8 cellular contexts compared by ENCODE assay signal in genomic region chr20:2470051-2470431, GRCh38. TPM values are rescaled to one million over a fixed set of nuclear protein-coding genes. Genes with fewer than 3 reads are reported as not detected.
DNase-seq lines count a peak whose midpoint lies in the region; ATAC-seq and TF ChIP-seq lines count a peak whose summit lies in the region.

No MANE protein-coding gene starts in this region.

- no peak overlapping the region for H2BK120ac ChIP-seq in neuronal stem cell (ENCODE audit: low read depth, low read length)

- H3K36me3 ChIP-seq in neuronal stem cell (replicated peaks in 1 of 2; ENCODE audit: control insufficient read depth in 2 of 2, insufficient read depth in 2 of 2, low read length in 2 of 2) (peaks cover 21 to 46% of the 10 kb centered on the region in 2 donors), suprapubic skin (peaks cover 26% of the 10 kb centered on the region)

- H3K9me3 ChIP-seq in neuronal stem cell (replicated peaks in 1 of 2; ENCODE audit: control insufficient read depth in 2 of 2, insufficient read depth in 1 of 2, low read depth in 1 of 2, low read length in 2 of 2): no peaks in the 10 kb centered on the region
- H3K9me3 ChIP-seq in suprapubic skin: no peaks in the 10 kb centered on the region

- CTCF ChIA-PET in AG04449 (lab: Yijun Ruan, JAX): interaction anchor here (1.9 to 6.9 kb wide), 5 partner anchors 13 to 262 kb away, joined by 6 to 59 read pairs (median 27); no protein-coding TSS in a partner anchor

- H3K23ac ChIP-seq in neuronal stem cell (ENCODE audit: low read depth, low read length, poor library complexity): peak overlapping the region; percentile 57

- peaks cover 59% of the 10 kb centered on the region for H3K4me1 Mint-ChIP-seq in activated T-helper 1 cell treated with anti-CD3 and anti-CD28 coated beads, Interleukin-12 subunit alpha, Interleukin-12 subunit beta, Interleukin-2, Interleukin-4 antibody, amounts not matched to agents 30 ng/mL and 10 ng/mL and 1 ng/mL, durations not matched to agents 14 hours and 24 hours and 36 hours (ENCODE audit: low read depth)

- DNase-seq in AG04449 (ENCODE audit: low read depth, low spot score) (no peak), OCI-M1 (lab: John Stamatoyannopoulos, UW) (peak; percentile 79), fibroblast of pulmonary artery (ENCODE audit: low read depth) (peak; percentile 49), neuronal stem cell (ENCODE audit: low spot score) (peak; percentile 3), suprapubic skin (ENCODE audit: low spot score in 2 of 2) (peak in 1 of 2 donors; percentile 69)
- peak; percentile 58 for DNase-seq in activated T-helper 1 cell treated with anti-CD3 and anti-CD28 coated beads, Interleukin-12 subunit alpha, Interleukin-12 subunit beta, Interleukin-2, Interleukin-4 antibody, amounts not matched to agents 30 ng/mL and 10 ng/mL and 1 ng/mL, durations not matched to agents 14 hours and 24 hours and 36 hours (ENCODE audit: low spot score)

- POLR2A ChIA-PET in AG04449 (lab: Yijun Ruan, JAX): interaction anchor here (0.5 to 1.4 kb wide), 9 partner anchors 9 to 536 kb away, joined by 3 to 6 read pairs (median 4); partner anchors contain the start of gene NOP56

- H2AFZ ChIP-seq in neuronal stem cell (ENCODE audit: low read length): peak overlapping the region; percentile 79

- H4K91ac ChIP-seq in neuronal stem cell (ENCODE audit: low read depth, low read length, poor library complexity): no peak overlapping the region

- peak overlapping the region; percentile 96 for H3K18ac ChIP-seq in neuronal stem cell (ENCODE audit: low read length)

- peak overlapping the region; percentile 43 for H3K4me2 ChIP-seq in neuronal stem cell (ENCODE audit: insufficient read depth, low read length, poor library complexity, severe bottlenecking)

- peak overlapping the region; percentile 97 for H3K4me3 ChIP-seq in AG04449 (ENCODE audit: low read depth, low read length)
- H3K4me3 ChIP-seq in fibroblast of pulmonary artery (replicated peaks; ENCODE audit: low read depth, low read length): peak overlapping the region; percentile 86
- H3K4me3 ChIP-seq in neuronal stem cell (ENCODE audit: low read length in 2 of 2): peak overlapping the region; percentile 66 to 90
- peak overlapping the region; percentile 78 for H3K4me3 ChIP-seq in suprapubic skin

- TF ChIP-seq CTCF in AG04449 (IDR thresholded peaks at IDR 0.05; ENCODE audit: insufficient read depth, low read length, missing control alignments) (no peak), fibroblast of pulmonary artery (IDR thresholded peaks at IDR 0.05; ENCODE audit: low read length, missing control alignments) (no peak), suprapubic skin (IDR thresholded peaks at IDR 0.05) (no peak)

- H3K27ac ChIP-seq in neuronal stem cell (replicated peaks; ENCODE audit: low read length) (peak overlapping the region; percentile 93), suprapubic skin (peak overlapping the region; percentile 89)

- peak overlapping the region; percentile 5 for H3K14ac ChIP-seq in neuronal stem cell (ENCODE audit: low read length)

- peaks cover 46% of the 10 kb centered on the region for H3K36me3 Mint-ChIP-seq in activated T-helper 1 cell treated with anti-CD3 and anti-CD28 coated beads, Interleukin-12 subunit alpha, Interleukin-12 subunit beta, Interleukin-2, Interleukin-4 antibody, amounts not matched to agents 30 ng/mL and 10 ng/mL and 1 ng/mL, durations not matched to agents 14 hours and 24 hours and 36 hours (ENCODE audit: low read depth)

- H3K4ac ChIP-seq in neuronal stem cell (ENCODE audit: low read length): no peak overlapping the region

- H4K8ac ChIP-seq in neuronal stem cell (ENCODE audit: low read depth, low read length): no peak overlapping the region

- H3K27me3 Mint-ChIP-seq in activated T-helper 1 cell treated with anti-CD3 and anti-CD28 coated beads, Interleukin-12 subunit alpha, Interleukin-12 subunit beta, Interleukin-2, Interleukin-4 antibody, amounts not matched to agents 30 ng/mL and 10 ng/mL and 1 ng/mL, durations not matched to agents 14 hours and 24 hours and 36 hours (ENCODE audit: insufficient read depth): no peaks in the 10 kb centered on the region

- H3K27me3 ChIP-seq in neuronal stem cell (ENCODE audit: control insufficient read depth in 3 of 3, insufficient read depth in 3 of 3, low read depth in 1 of 3, low read length in 3 of 3) (no peaks in the 10 kb centered on the region), suprapubic skin (no peaks in the 10 kb centered on the region)

- H2BK5ac ChIP-seq in neuronal stem cell (ENCODE audit: low read length): peak overlapping the region; percentile 69

- peak overlapping the region; percentile 99 for H3K4me3 Mint-ChIP-seq in activated T-helper 1 cell treated with anti-CD3 and anti-CD28 coated beads, Interleukin-12 subunit alpha, Interleukin-12 subunit beta, Interleukin-2, Interleukin-4 antibody, amounts not matched to agents 30 ng/mL and 10 ng/mL and 1 ng/mL, durations not matched to agents 14 hours and 24 hours and 36 hours

- H3K9me3 Mint-ChIP-seq in activated T-helper 1 cell treated with anti-CD3 and anti-CD28 coated beads, Interleukin-12 subunit alpha, Interleukin-12 subunit beta, Interleukin-2, Interleukin-4 antibody, amounts not matched to agents 30 ng/mL and 10 ng/mL and 1 ng/mL, durations not matched to agents 14 hours and 24 hours and 36 hours: no peaks in the 10 kb centered on the region

- peak overlapping the region; percentile 9 for H2AK5ac ChIP-seq in neuronal stem cell (ENCODE audit: low read depth, low read length)

- peak overlapping the region; percentile 77 for H3K9ac ChIP-seq in neuronal stem cell (ENCODE audit: low read depth, low read length, poor library complexity)

- ATAC-seq in GM18873 (IDR thresholded peaks at IDR 0.05; ENCODE audit: low FRiP score, unreplicated experiment) (peak; percentile 27), HG03460 (IDR thresholded peaks at IDR 0.05; ENCODE audit: unreplicated experiment) (peak; percentile 30)

- H3K79me1 ChIP-seq in neuronal stem cell (ENCODE audit: low read depth, low read length): no peaks in the 10 kb centered on the region

- intact Hi-C loops in activated T-helper 1 cell treated with anti-CD3 and anti-CD28 coated beads, Interleukin-12 subunit alpha, Interleukin-12 subunit beta, Interleukin-2, Interleukin-4 antibody, amounts not matched to agents 30 ng/mL and 10 ng/mL and 1 ng/mL, durations not matched to agents 14 hours and 24 hours and 36 hours (cut with micrococcal nuclease): loop anchor here (1.0 to 2.0 kb wide), 4 partner anchors 39 to 1003 kb away; partner anchors contain the start of genes NOP56 and NSFL1C

- TF ChIP-seq EP300 in suprapubic skin (IDR thresholded peaks at IDR 0.05): no peak

- TF ChIP-seq POLR2A in suprapubic skin (IDR thresholded peaks at IDR 0.05): no peak

- no peak overlapping the region for H2BK12ac ChIP-seq in neuronal stem cell (ENCODE audit: low read length)

- WGBS in neuronal stem cell (ENCODE audit: extremely low coverage in 2 of 2, insufficient read length in 2 of 2, insufficient replicate concordance in 1 of 2), 2 donors: no CpG with 5 or more reads among the region's 16 CpGs
- 0% methylated on average over 16 of the region's 16 CpGs for WGBS in suprapubic skin

- H2BK15ac ChIP-seq in neuronal stem cell (ENCODE audit: low read length): no peak overlapping the region

- H3K27ac Mint-ChIP-seq in activated T-helper 1 cell treated with anti-CD3 and anti-CD28 coated beads, Interleukin-12 subunit alpha, Interleukin-12 subunit beta, Interleukin-2, Interleukin-4 antibody, amounts not matched to agents 30 ng/mL and 10 ng/mL and 1 ng/mL, durations not matched to agents 14 hours and 24 hours and 36 hours: peak overlapping the region; percentile 97

- peaks cover 6% of the 10 kb centered on the region in 2 donors for H3K4me1 ChIP-seq in neuronal stem cell (ENCODE audit: control insufficient read depth in 2 of 2, insufficient read depth in 1 of 2, low read depth in 1 of 2, low read length in 2 of 2)
- peaks cover 21% of the 10 kb centered on the region for H3K4me1 ChIP-seq in suprapubic skin

RNA-seq across cellular contexts. Expression of gene SNRPB, which starts 0.5 kb away (rescaled TPM):
- total RNA-seq in activated T-helper 1 cell treated with anti-CD3 and anti-CD28 coated beads, Interleukin-12 subunit alpha, Interleukin-12 subunit beta, Interleukin-2, Interleukin-4 antibody, amounts not matched to agents 30 ng/mL and 10 ng/mL and 1 ng/mL, durations not matched to agents 14 hours and 24 hours and 36 hours: 533 and 548 TPM in 2 replicates
- 389 TPM for polyA plus RNA-seq in neuronal stem cell (2013, experiment 1 of 2)
- polyA plus RNA-seq in neuronal stem cell (2013, experiment 2 of 2): 374 TPM
- total RNA-seq in suprapubic skin: 100 to 1,000 TPM; 133 to 250 (median 221) TPM

RNA-seq across cellular contexts. Expression of gene ZNF343, which starts 38.7 kb away (rescaled TPM):
- total RNA-seq in activated T-helper 1 cell treated with anti-CD3 and anti-CD28 coated beads, Interleukin-12 subunit alpha, Interleukin-12 subunit beta, Interleukin-2, Interleukin-4 antibody, amounts not matched to agents 30 ng/mL and 10 ng/mL and 1 ng/mL, durations not matched to agents 14 hours and 24 hours and 36 hours: 18.2 and 21.6 TPM in 2 replicates
- 4.8 TPM for polyA plus RNA-seq in neuronal stem cell (2013, experiment 1 of 2)
- 5.0 TPM for polyA plus RNA-seq in neuronal stem cell (2013, experiment 2 of 2)
- total RNA-seq in suprapubic skin: 10 to 100 TPM in 3 of 4 donors, 1 to 10 TPM in 1; 7.9 to 19.2 (median 13.5) TPM
